In the genomic region with DNA sequence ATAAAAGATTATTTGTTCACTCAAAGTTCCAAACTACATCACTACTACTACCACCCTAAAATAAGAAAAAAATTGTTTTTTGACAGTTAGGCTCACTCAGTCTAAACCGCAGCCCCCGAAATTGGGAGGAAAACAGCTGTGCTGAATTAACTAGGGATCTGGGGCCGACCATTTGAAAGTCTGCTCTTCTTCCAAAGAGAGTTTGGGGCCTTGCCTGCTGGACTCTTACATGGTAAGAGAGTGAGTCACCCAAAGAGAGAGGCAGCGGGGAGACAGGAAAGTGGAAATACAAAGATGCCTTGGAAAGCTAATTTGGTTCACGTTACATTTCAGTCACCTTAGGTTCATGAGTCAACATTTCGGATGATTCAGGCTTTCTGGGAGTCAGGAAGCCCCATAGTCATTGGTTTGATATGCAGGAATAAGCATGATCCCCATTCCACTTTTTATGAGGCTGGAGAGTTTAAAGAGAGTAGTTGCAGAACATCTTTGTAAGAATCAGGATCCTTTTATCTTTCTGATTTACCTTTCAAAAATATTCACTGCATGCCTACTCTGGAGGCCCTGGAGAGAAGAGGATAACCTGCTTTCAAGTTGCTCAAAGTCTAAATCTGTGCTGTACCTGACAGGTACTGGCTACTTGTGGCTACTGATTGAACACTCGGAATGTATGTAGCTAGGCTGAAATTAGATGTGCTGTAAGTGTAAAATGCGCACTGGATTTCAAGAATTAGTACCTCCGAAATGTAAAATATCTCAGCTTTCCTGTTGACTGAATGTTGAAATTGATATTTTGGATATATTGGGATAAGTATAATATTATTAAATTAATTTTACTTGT, we compare ENCODE assay signal across 8 cellular contexts. TPM values are rescaled to one million over a fixed set of nuclear protein-coding genes. Genes with fewer than 3 reads are reported as not detected.
A peak's percentile ranks its signal among the peaks of the same experiment; 100 is the strongest.
DNase-seq lines count a peak whose midpoint lies in the region; ATAC-seq, FAIRE-seq and TF ChIP-seq lines count a peak whose summit lies in the region.

No MANE protein-coding gene starts in this region.

- H4K91ac ChIP-seq in IMR-90 (ENCODE audit: insufficient read depth, low read depth, low read length) = peak overlapping the region; percentile 100

- H3K18ac ChIP-seq in IMR-90 (ENCODE audit: low read depth, low read length) = peak overlapping the region; percentile 85

- peak; percentile 86 for TF ChIP-seq POLR2A in IMR-90 (IDR thresholded peaks at IDR 0.05; ENCODE audit: low read depth, low read length)
- no peak for TF ChIP-seq POLR2A in spleen (IDR thresholded peaks at IDR 0.05)

- TF ChIP-seq CTCF in IMR-90 (conservative IDR thresholded peaks at IDR 0.05; ENCODE audit: low read depth, low read length) (no peak), keratinocyte (optimal IDR thresholded peaks at IDR 0.05 in 1 of 3, IDR thresholded peaks at IDR 0.05 in 1 of 3, conservative IDR thresholded peaks at IDR 0.05 in 1 of 3; ENCODE audit: extremely low read depth in 1 of 3, insufficient read depth in 2 of 3, low read length in 3 of 3) (no peak), spleen (IDR thresholded peaks at IDR 0.05 in 8 of 11, conservative IDR thresholded peaks at IDR 0.05 in 3 of 11) (no peak)

- peak overlapping the region; percentile 99 for H2BK20ac ChIP-seq in IMR-90 (ENCODE audit: low read depth, low read length)

- BruUV-seq in IMR-90 (replicated peaks; lab: Mats Ljungman, UMichigan) = no TSS peak

- peak overlapping the region; percentile 78 for H3K9ac ChIP-seq in IMR-90 (ENCODE audit: low read depth, low read length)
- peak overlapping the region; percentile 97 for H3K9ac ChIP-seq in keratinocyte (ENCODE audit: control insufficient read depth, extremely low read depth, insufficient read depth, low read length)

- H4K20me1 ChIP-seq in IMR-90 (ENCODE audit: insufficient read depth, low read length) (peaks cover 36% of the 10 kb centered on the region), keratinocyte (ENCODE audit: control insufficient read depth, extremely low read depth, insufficient read depth, low read length) (peaks cover 22% of the 10 kb centered on the region)

- CTCF ChIA-PET in IMR-90 (lab: Yijun Ruan, JAX) = interaction anchor here (0.8 to 3.3 kb wide), 5 partner anchors 39 to 124 kb away, joined by 4 to 26 read pairs (median 5); no protein-coding TSS in a partner anchor

- POLR2A ChIA-PET in IMR-90 (lab: Charles Lee; ENCODE audit: unreplicated experiment) = interaction anchor here (0.5 to 1.8 kb wide), 19 partner anchors 14 to 143 kb away, joined by 3 to 11 read pairs (median 3); no protein-coding TSS in a partner anchor

- H3K4me1 ChIP-seq in IMR-90 (ENCODE audit: control insufficient read depth, insufficient read depth, low read length) (0 out of 2 replicates have a peak, but pooled peaks cover 2% of the 10 kb centered on the region), keratinocyte (ENCODE audit: control insufficient read depth, extremely low read depth, insufficient read depth, low read length) (peaks cover 17% of the 10 kb centered on the region), spleen (peaks cover 33 to 80% (median 60%) of the 10 kb centered on the region in 6 donors)

- peak overlapping the region; percentile 99 for H3K4ac ChIP-seq in IMR-90 (ENCODE audit: low read depth, low read length)

- DNase-seq in DMS153 (lab: John Stamatoyannopoulos, UW) (peak; percentile 28), IMR-90 (peak; percentile 100), T-helper 17 cell (peak in 1 of 3 donors; percentile 14), keratinocyte (ENCODE audit: low read depth, low spot score) (peak; percentile 95), spleen (no peak)

- H2AK9ac ChIP-seq in IMR-90 (replicated peaks; ENCODE audit: low read depth, low read length, poor library complexity) = peak overlapping the region; percentile 95

- H3K9me1 ChIP-seq in IMR-90 (ENCODE audit: insufficient read depth, low read length) = 0 out of 2 replicates have a peak, but pooled peaks cover 3% of the 10 kb centered on the region
- H3K9me1 ChIP-seq in keratinocyte (ENCODE audit: control insufficient read depth, extremely low read depth, insufficient read depth, low read length) = no peaks in the 10 kb centered on the region

- H3K56ac ChIP-seq in IMR-90 (ENCODE audit: extremely low read depth, insufficient read depth, low read length) = peak overlapping the region; percentile 99

- H3K4me3 Mint-ChIP-seq in T-helper 17 cell = peak overlapping the region; percentile 100

- H3K27me3 Mint-ChIP-seq in T-helper 17 cell = no peaks in the 10 kb centered on the region

- in situ Hi-C loops in IMR-90 (cut with MboI; ENCODE audit: low sequenced_read_pairs) = no loop called here

- peak overlapping the region; percentile 99 for H2AK5ac ChIP-seq in IMR-90 (ENCODE audit: low read depth, low read length)

- intact Hi-C loops in IMR-90 (cut with micrococcal nuclease) (no loop called here), spleen (cut with DNase I; ENCODE audit: low total_unique reads) (no loop called here)

- peak overlapping the region; percentile 99 for H2BK5ac ChIP-seq in IMR-90 (ENCODE audit: low read depth, low read length, poor library complexity, severe bottlenecking)

- peak; percentile 41 for TF ChIP-seq RAD21 in IMR-90 (IDR thresholded peaks at IDR 0.05; ENCODE audit: low read length)

- peak overlapping the region; percentile 99 for H2BK120ac ChIP-seq in IMR-90 (ENCODE audit: low read depth, low read length)

- FAIRE-seq in keratinocyte (lab: Jason Lieb, UNC) = peak; percentile 81

- H4K8ac ChIP-seq in IMR-90 (ENCODE audit: low read depth in 2 of 2, low read length in 2 of 2) = peak overlapping the region; percentile 86 to 98

- peaks cover 41% of the 10 kb centered on the region for H3K79me2 ChIP-seq in keratinocyte (ENCODE audit: control insufficient read depth, insufficient read depth, low read length)

- WGBS in IMR-90 (ENCODE audit: extremely low coverage in 2 of 2, insufficient read length in 1 of 2), 2 experiments = 3% methylated on average over 6 of the region's 9 CpGs; no CpG with 5 or more reads in 1 of the 2 experiments
- WGBS in spleen, 5 donors = 16 to 25% (median 19%) methylated on average over 9 of the region's 9 CpGs

- peaks cover 5% of the 10 kb centered on the region for H3K36me3 Mint-ChIP-seq in T-helper 17 cell (ENCODE audit: low read depth)

- H3K4me3 ChIP-seq in IMR-90 (ENCODE audit: insufficient read depth, low read depth, low read length) (peak overlapping the region; percentile 46), keratinocyte (ENCODE audit: control insufficient read depth in 2 of 3, extremely low read depth in 1 of 3, insufficient read depth in 2 of 3, low read depth in 1 of 3, low read length in 3 of 3) (peak overlapping the region; percentile 73 to 80 (median 76)), spleen (peak overlapping the region; percentile 45 to 95 (median 80))

- ATAC-seq in IMR-90 (ENCODE audit: low read depth) (peak; percentile 22), T-helper 17 cell (no peak), HG03432 (IDR thresholded peaks at IDR 0.05; ENCODE audit: unreplicated experiment) (no peak), GM21526 (IDR thresholded peaks at IDR 0.05; ENCODE audit: low FRiP score, unreplicated experiment) (no peak)

- peaks cover 10 to 17% of the 10 kb centered on the region in 2 experiments; a peak in 3 of 4 replicates for H3K79me1 ChIP-seq in IMR-90 (ENCODE audit: low read depth in 1 of 2, low read length in 2 of 2)

- H3K27ac Mint-ChIP-seq in T-helper 17 cell = peak overlapping the region; percentile 97

- H3K36me3 ChIP-seq in IMR-90 (ENCODE audit: control insufficient read depth, insufficient read depth, low read length) = peaks cover 2% of the 10 kb centered on the region
- no peaks in the 10 kb centered on the region for H3K36me3 ChIP-seq in keratinocyte (ENCODE audit: control insufficient read depth in 2 of 2, extremely low read depth in 1 of 2, insufficient read depth in 2 of 2, low read length in 2 of 2)
- no peaks in the 10 kb centered on the region for H3K36me3 ChIP-seq in spleen

- peaks cover 47% of the 10 kb centered on the region for H3K4me1 Mint-ChIP-seq in T-helper 17 cell

- H4K5ac ChIP-seq in IMR-90 (ENCODE audit: low read depth, low read length) = peak overlapping the region; percentile 72

- peak overlapping the region; percentile 100 for H2BK15ac ChIP-seq in IMR-90 (ENCODE audit: low read depth, low read length)

- peak overlapping the region; percentile 90 for H3K4me2 ChIP-seq in IMR-90 (ENCODE audit: low read depth, low read length)
- H3K4me2 ChIP-seq in keratinocyte (ENCODE audit: control insufficient read depth, extremely low read depth, insufficient read depth, low read depth, low read length) = peak overlapping the region; percentile 82

- H3K14ac ChIP-seq in IMR-90 (replicated peaks; ENCODE audit: low read depth, low read length) = peak overlapping the region; percentile 99

- H3K27ac ChIP-seq in IMR-90 (ENCODE audit: insufficient read depth, low read length) = peak overlapping the region; percentile 93
- H3K27ac ChIP-seq in cingulate gyrus (ENCODE audit: low read depth, low read length) = peak overlapping the region; percentile 84
- peak overlapping the region; percentile 88 for H3K27ac ChIP-seq in keratinocyte (ENCODE audit: control insufficient read depth, insufficient read depth, low read length)
- H3K27ac ChIP-seq in spleen = peak overlapping the region; percentile 98 to 99 (median 99)

- H2AFZ ChIP-seq in IMR-90 (replicated peaks; ENCODE audit: low read length, poor library complexity) = peak overlapping the region; percentile 9
- peak overlapping the region; percentile 45 for H2AFZ ChIP-seq in keratinocyte (ENCODE audit: control insufficient read depth, low read length)

- dilution Hi-C loops in IMR-90 (cut with HindIII; ENCODE audit: low sequenced_read_pairs, unreplicated experiment) = no loop called here
- dilution Hi-C loops in keratinocyte (cut with MboI; ENCODE audit: extremely low pct_ligation_motif_present, low sequenced_read_pairs) = no loop called here

- no peaks in the 10 kb centered on the region for H3K9me3 ChIP-seq in IMR-90 (ENCODE audit: control insufficient read depth, insufficient read depth, low read length)
- H3K9me3 ChIP-seq in T-helper 17 cell (ENCODE audit: control insufficient read depth, low read length, poor library complexity, severe bottlenecking) = no peaks in the 10 kb centered on the region
- no peaks in the 10 kb centered on the region for H3K9me3 ChIP-seq in keratinocyte (ENCODE audit: control insufficient read depth, low read depth, low read length)
- H3K9me3 ChIP-seq in spleen = no peaks in the 10 kb centered on the region

- H3K23ac ChIP-seq in IMR-90 (ENCODE audit: low read depth, low read length) = peak overlapping the region; percentile 99

- H3K27me3 ChIP-seq in IMR-90 (ENCODE audit: control insufficient read depth, insufficient read depth, low read length) (no peaks in the 10 kb centered on the region), keratinocyte (ENCODE audit: control insufficient read depth, extremely low read depth, insufficient read depth, low read length) (no peaks in the 10 kb centered on the region), spleen (replicated peaks in 1 of 7) (no peaks in the 10 kb centered on the region)

RNA-seq across cellular contexts. Expression of a gene that starts 1.0 kb away (rescaled TPM):
- total RNA-seq in IMR-90 (2012; rRNA removed) (77.8 and 216 TPM in 2 replicates), T-helper 17 cell (100 to 1,000 TPM in 1 of 2 donors, 10 to 100 TPM in 1; 92.7 to 114 TPM), spleen (100 to 1,000 TPM; 129 to 215 (median 168) TPM)
- polyA plus RNA-seq in IMR-90 (2012; rRNA removed) (466 and 588 TPM in 2 replicates), keratinocyte (244 to 434 TPM (median 406 TPM) in 3 replicates), spleen (10 to 100 TPM; 55.2 to 87.4 (median 76.3) TPM)
- 457 and 1,011 TPM in 2 replicates for polyA plus RNA-seq in IMR-90 (2012; cell fraction: cytosol; rRNA removed)
- polyA plus RNA-seq in IMR-90 (2012; cell fraction: nucleus; rRNA removed; ENCODE audit: low replicate concordance) = 258 and 509 TPM in 2 replicates
- 206 TPM for polyA plus RNA-seq in keratinocyte (2011; ENCODE audit: low read depth)
- 257 and 472 TPM in 2 replicates for polyA plus RNA-seq in keratinocyte (2011; cell fraction: cytosol; rRNA removed)
- 657 and 1,094 TPM in 2 replicates for polyA plus RNA-seq in keratinocyte (2011; cell fraction: nucleus; rRNA removed)
- 377 and 414 TPM in 2 replicates for polyA plus RNA-seq in keratinocyte (2012; ENCODE audit: low replicate concordance)
- 170 to 479 TPM (median 356 TPM) in 3 replicates for polyA minus RNA-seq in keratinocyte
- 181 TPM for polyA minus RNA-seq in keratinocyte (2011; cell fraction: cytosol; rRNA and poly(A)+ RNA removed)
- 288 and 556 TPM in 2 replicates for polyA minus RNA-seq in keratinocyte (2011; cell fraction: nucleus; rRNA and poly(A)+ RNA removed)
